10 cellular contexts compared by ENCODE assay signal in genomic region chr2:144504191-144504590, GRCh38. TPM values are rescaled to one million over a fixed set of nuclear protein-coding genes. Genes with fewer than 3 reads are reported as not detected.
A peak's percentile ranks its signal among the peaks of the same experiment; 100 is the strongest.
DNase-seq lines count a peak whose midpoint lies in the region; ATAC-seq and TF ChIP-seq lines count a peak whose summit lies in the region.
"Had no signal": no experiment of that assay in that cellular context is flagged by ENCODE, and none has a peak within 500 bp of the region (broad histone marks: within the 10 kb centered on the region; RNA-seq: fewer than 3 reads in every experiment).

No MANE protein-coding gene starts in this region.

- H3K27ac Mint-ChIP-seq in activated B cell treated with CpG ODN at 0.5 μM for 24 hours, result peak overlapping the region; percentile 72
- no peak overlapping the region for H3K27ac Mint-ChIP-seq in activated naive CD4-positive, alpha-beta T cell treated with anti-CD3 and anti-CD28 coated beads, Interleukin-2, amount 50 U/mL, for 72 hours

- H3K4me1 Mint-ChIP-seq in activated B cell treated with CpG ODN at 0.5 μM for 24 hours, result peaks cover 70% of the 10 kb centered on the region

- H4K91ac ChIP-seq in trophoblast cell (ENCODE audit: low read depth, low read length), result no peak overlapping the region

- H3K4ac ChIP-seq in trophoblast cell (ENCODE audit: low read depth, low read length), result no peak overlapping the region

- H3K27me3 ChIP-seq in heart left ventricle, result no peaks in the 10 kb centered on the region
- no peaks in the 10 kb centered on the region for H3K27me3 ChIP-seq in trophoblast cell (ENCODE audit: insufficient read depth, low read length)

- no peak overlapping the region for H2AK5ac ChIP-seq in trophoblast cell (ENCODE audit: low read length)

- no peak overlapping the region for H2BK12ac ChIP-seq in trophoblast cell (ENCODE audit: low read length)

- POLR2A ChIA-PET in activated B cell treated with CpG ODN at 0.5 μM for 24 hours (lab: Charles Lee), result interaction anchor here (1.1 kb wide), 1 partner anchor 11 kb away, joined by 3 read pairs; no protein-coding TSS in a partner anchor

- no peak overlapping the region for H4K8ac ChIP-seq in trophoblast cell (ENCODE audit: low read depth, low read length)

- no peaks in the 10 kb centered on the region for H3K79me2 ChIP-seq in trophoblast cell (ENCODE audit: control insufficient read depth, insufficient read depth, low read length, poor library complexity)

- H3K18ac ChIP-seq in trophoblast cell (ENCODE audit: low read length), result no peak overlapping the region

- no peak overlapping the region for H3K23ac ChIP-seq in trophoblast cell (ENCODE audit: low read length)

- intact Hi-C loops in activated B cell treated with CpG ODN at 0.5 μM for 24 hours (cut with micrococcal nuclease) (no loop called here), heart left ventricle (cut with DNase I) (no loop called here)

- ATAC-seq in activated B cell treated with CpG ODN at 0.5 μM for 24 hours (ENCODE audit: low read depth) (no peak), heart left ventricle (peak; percentile 23 to 44 (median 34)), HG03378 (IDR thresholded peaks at IDR 0.05; ENCODE audit: unreplicated experiment) (no peak)
- no peak for ATAC-seq in activated naive CD4-positive, alpha-beta T cell treated with anti-CD3 and anti-CD28 coated beads, Interleukin-2, amount 50 U/mL, for 72 hours
- ATAC-seq: T-cell had no signal

- H2BK5ac ChIP-seq in trophoblast cell (ENCODE audit: low read depth, low read length, poor library complexity), result no peak overlapping the region

- TF ChIP-seq POLR2A in heart left ventricle (IDR thresholded peaks at IDR 0.05), result no peak

- H3K4me1 ChIP-seq in heart left ventricle (peaks cover 6 to 97% (median 64%) of the 10 kb centered on the region in 12 donors), trophoblast cell (ENCODE audit: control insufficient read depth in 1 of 2, insufficient read depth in 2 of 2, low read length in 2 of 2) (peaks cover 2 to 3% of the 10 kb centered on the region in 2 experiments)

- H3K4me2 ChIP-seq in trophoblast cell (ENCODE audit: low read length), result no peak overlapping the region

- H3K4me3 Mint-ChIP-seq in activated B cell treated with CpG ODN at 0.5 μM for 24 hours, result no peak overlapping the region
- H3K4me3 Mint-ChIP-seq: T-cell had no signal

- CTCF ChIA-PET in activated B cell treated with CpG ODN at 0.5 μM for 24 hours (lab: Charles Lee), result interaction anchor here (1.2 to 1.7 kb wide), 3 partner anchors 11 to 55 kb away, joined by 3 to 6 read pairs (median 3); partner anchors contain the start of gene ZEB2

- H2BK120ac ChIP-seq in trophoblast cell (ENCODE audit: insufficient read depth, low read length, poor library complexity), result no peak overlapping the region

- peaks cover 65% of the 10 kb centered on the region for H3K36me3 Mint-ChIP-seq in activated B cell treated with CpG ODN at 0.5 μM for 24 hours (ENCODE audit: low read depth)
- no peaks in the 10 kb centered on the region for H3K36me3 Mint-ChIP-seq in activated naive CD4-positive, alpha-beta T cell treated with anti-CD3 and anti-CD28 coated beads, Interleukin-2, amount 50 U/mL, for 72 hours
- H3K36me3 Mint-ChIP-seq: T-cell had no signal

- H3K4me3 ChIP-seq in AG10803 (ENCODE audit: low read length) (no peak overlapping the region), heart left ventricle (peak overlapping the region in 5 of 12 donors; percentile 10 to 24 (median 15)), trophoblast cell (ENCODE audit: low read depth, low read length) (no peak overlapping the region)

- H4K12ac ChIP-seq in trophoblast cell (ENCODE audit: low read depth, low read length), result no peak overlapping the region

- H3K9ac ChIP-seq in trophoblast cell (ENCODE audit: low read length), result peak overlapping the region; percentile 48

- WGBS in heart left ventricle, 4 donors, result 12 to 31% (median 21%) methylated on average over 4 of the region's 4 CpGs
- WGBS in trophoblast cell (ENCODE audit: extremely low coverage, insufficient coverage, insufficient read length), result no CpG with 5 or more reads among the region's 4 CpGs

- TF ChIP-seq CTCF in AG10803 (conservative IDR thresholded peaks at IDR 0.05; ENCODE audit: low read length), result peak; percentile 35
- TF ChIP-seq CTCF in activated B cell treated with CpG ODN at 0.5 μM for 24 hours (IDR thresholded peaks at IDR 0.05), result no peak
- TF ChIP-seq CTCF in heart left ventricle (IDR thresholded peaks at IDR 0.05), result no peak

- DNase-seq in AG10803 (ENCODE audit: low read depth) (no peak), activated B cell treated with CpG ODN at 0.5 μM for 24 hours (no peak), heart left ventricle (no peak), trophoblast cell (no peak), SHP77 (lab: John Stamatoyannopoulos, UW) (no peak)
- DNase-seq in activated naive CD4-positive, alpha-beta T cell treated with anti-CD3 and anti-CD28 coated beads, Interleukin-2, amount 50 U/mL, for 72 hours (ENCODE audit: low spot score in 2 of 2), result no peak
- DNase-seq in activated effector memory CD4-positive, alpha-beta T cell treated with anti-CD3 and anti-CD28 coated beads, Interleukin-2, amount 50 U/mL, for 16 hours, result no peak
- DNase-seq: erythroblast, T-cell had no signal

- peaks cover 2% of the 10 kb centered on the region for H3K79me1 ChIP-seq in trophoblast cell (ENCODE audit: low read length)

- no peaks in the 10 kb centered on the region for H3K27me3 Mint-ChIP-seq in activated B cell treated with CpG ODN at 0.5 μM for 24 hours

- no peaks in the 10 kb centered on the region for H3K9me3 Mint-ChIP-seq in activated B cell treated with CpG ODN at 0.5 μM for 24 hours
- H3K9me3 Mint-ChIP-seq in activated naive CD4-positive, alpha-beta T cell treated with anti-CD3 and anti-CD28 coated beads, Interleukin-2, amount 50 U/mL, for 72 hours, result no peaks in the 10 kb centered on the region
- H3K9me3 Mint-ChIP-seq: T-cell had no signal

- no peak overlapping the region for H2AFZ ChIP-seq in trophoblast cell (ENCODE audit: insufficient read depth, low read length, poor library complexity)

- H3K14ac ChIP-seq in trophoblast cell (ENCODE audit: low read length), result no peak overlapping the region

- peak overlapping the region; percentile 4 to 99 (median 97) for H3K27ac ChIP-seq in heart left ventricle
- no peak overlapping the region for H3K27ac ChIP-seq in trophoblast cell (ENCODE audit: low read depth, low read length)

- H3K36me3 ChIP-seq in heart left ventricle (peaks cover 0 to 36% (median 0%) of the 10 kb centered on the region in 9 donors), trophoblast cell (ENCODE audit: control insufficient read depth in 1 of 2, insufficient read depth in 2 of 2, low read length in 2 of 2) (no peaks in the 10 kb centered on the region)

- H3K9me3 ChIP-seq in heart left ventricle (no peaks in the 10 kb centered on the region), trophoblast cell (ENCODE audit: insufficient read depth, low read depth, low read length) (no peaks in the 10 kb centered on the region)

RNA-seq across cellular contexts. Expression of gene ZEB2, which starts 15.7 kb away (rescaled TPM):
- total RNA-seq in activated B cell treated with CpG ODN at 0.5 μM for 24 hours (162 and 200 TPM in 2 replicates), heart left ventricle (100 to 1,000 TPM in 2 of 9 donors, 10 to 100 TPM in 7; 68.5 to 168 (median 86.3) TPM)
- polyA plus RNA-seq in heart left ventricle, result 10 to 100 TPM; 23.1 to 34.9 TPM
- polyA plus RNA-seq in trophoblast cell (2013), result 4.0 and 4.4 TPM in 2 replicates
- 1 to 10 TPM; 4.1 to 6.1 TPM for total RNA-seq in activated naive CD4-positive, alpha-beta T cell treated with anti-CD3 and anti-CD28 coated beads, Interleukin-2, amount 50 U/mL, for 72 hours

Comparison
In these comparisons a context has a peak if more than half of its experiments do, and no peak if none do; other contexts are left out.
1. ATAC-seq: peak in heart left ventricle (4 of 4); none in activated B cell treated with CpG ODN at 0.5 μM for 24 hours (single experiment), activated naive CD4-positive, alpha-beta T cell treated with anti-CD3 and anti-CD28 coated beads, Interleukin-2, amount 50 U/mL, for 72 hours (0 of 2) and HG03378 (single experiment).
2. RNA of gene ZEB2, which starts 15.7 kb away (total RNA-seq): 162 to 200 TPM in activated B cell treated with CpG ODN at 0.5 μM for 24 hours and 68.5 to 168 TPM in heart left ventricle; 4.1 to 6.1 TPM in activated naive CD4-positive, alpha-beta T cell treated with anti-CD3 and anti-CD28 coated beads, Interleukin-2, amount 50 U/mL, for 72 hours; every median in the first group is over 4 times any median in the second.